ENCODE assay signal across 1 cellular context in the genomic region with DNA sequence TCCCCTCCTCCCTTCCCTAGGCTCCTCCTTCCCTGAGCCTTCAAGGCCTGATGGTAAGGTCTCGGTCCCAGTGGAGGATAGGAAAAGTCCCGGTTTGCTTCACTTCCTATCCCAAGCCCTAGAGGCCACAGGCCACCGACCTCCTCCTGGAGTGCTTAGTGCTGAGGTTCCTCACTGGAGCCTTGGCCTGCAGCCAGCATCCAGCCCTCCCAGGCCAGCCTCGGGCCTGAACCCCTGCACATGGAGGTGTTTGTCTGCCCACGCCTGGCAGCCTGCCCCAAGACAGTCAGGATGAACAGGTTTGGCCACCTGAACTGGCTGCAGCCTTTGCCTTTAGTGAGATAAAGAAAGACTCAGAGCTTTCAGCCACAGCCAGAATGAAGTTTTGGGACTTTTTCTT.
TF ChIP-seq lines count a peak whose summit lies in the region.

No MANE protein-coding gene starts in this region.

TF ChIP-seq in H1, 55 proteins besides CTCF, POLR2A, EP300 and RAD21:
- no peak for TF ChIP-seq POU5F1 (IDR thresholded peaks at IDR 0.05; ENCODE audit: low read depth, low read length)
- no peak for TF ChIP-seq CEBPB (IDR thresholded peaks at IDR 0.05; ENCODE audit: low read depth, low read length)
- no peak for TF ChIP-seq EGR1 (IDR thresholded peaks at IDR 0.05; ENCODE audit: borderline replicate concordance, low read depth, low read length)
- no peak for TF ChIP-seq RXRA (IDR thresholded peaks at IDR 0.05; ENCODE audit: insufficient read depth, low read depth, low read length)
- no peak for TF ChIP-seq YY1 (IDR thresholded peaks at IDR 0.05; ENCODE audit: low read depth, low read length)
- TF ChIP-seq SRF (IDR thresholded peaks at IDR 0.05; ENCODE audit: low read depth, low read length) = no peak
- TF ChIP-seq CTBP2 (IDR thresholded peaks at IDR 0.05; ENCODE audit: borderline replicate concordance, insufficient read depth, insufficient read length, low read length) = no peak
- TF ChIP-seq NRF1 (IDR thresholded peaks at IDR 0.05; ENCODE audit: low read depth, low read length) = no peak
- TF ChIP-seq CREB1 (IDR thresholded peaks at IDR 0.05) = no peak
